In the genomic region with DNA sequence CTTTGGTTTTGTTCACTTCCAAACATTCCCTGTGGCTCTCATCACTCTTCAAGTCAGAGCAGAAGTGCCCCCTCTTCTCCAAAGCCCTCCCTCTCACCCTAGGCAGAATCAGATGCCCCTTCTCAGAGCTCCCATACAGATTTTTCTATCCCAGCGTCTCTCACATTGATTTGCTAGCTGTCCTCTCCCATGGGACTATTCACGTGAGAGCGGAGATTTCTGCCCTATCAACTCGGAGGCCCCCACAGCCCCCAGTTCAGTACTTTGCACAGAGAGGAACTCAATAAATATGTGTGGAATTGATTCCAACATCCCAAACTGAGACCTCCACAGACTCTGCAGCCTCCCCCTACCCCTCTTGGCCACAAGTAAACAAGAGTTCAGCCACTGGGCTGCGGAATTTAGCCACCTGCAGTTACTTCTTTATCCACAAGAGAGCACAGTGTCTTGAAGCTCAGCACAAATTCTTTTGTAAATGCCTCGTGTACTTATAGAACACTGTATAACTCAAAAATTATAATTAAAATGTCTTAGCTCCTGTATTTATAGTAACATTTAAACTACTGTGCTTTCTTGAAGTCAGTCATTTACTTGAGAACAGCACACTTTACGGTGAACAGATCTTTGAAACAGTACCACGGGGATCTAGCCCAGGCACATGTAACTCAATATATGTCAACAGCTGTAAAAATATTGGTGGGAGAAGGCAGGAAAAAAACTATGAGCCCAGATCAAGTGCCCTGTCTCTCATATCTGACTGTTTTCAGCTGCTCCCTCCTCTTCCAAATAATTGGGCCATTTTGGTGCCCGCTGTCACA, we compare ENCODE assay signal across 8 cellular contexts.
DNase-seq lines count a peak whose midpoint lies in the region; ATAC-seq and TF ChIP-seq lines count a peak whose summit lies in the region.

No MANE protein-coding gene starts in this region.

- H3K4me1 Mint-ChIP-seq in activated naive CD8-positive, alpha-beta T cell treated with anti-CD3 and anti-CD28 coated beads for 36 hours: no peaks in the 10 kb centered on the region

- peak; percentile 68 for TF ChIP-seq CTCF in left ventricle myocardium inferior (IDR thresholded peaks at IDR 0.05; ENCODE audit: borderline replicate concordance)
- no peak for TF ChIP-seq CTCF in coronary artery (IDR thresholded peaks at IDR 0.05)

- H3K9me3 ChIP-seq in left ventricle myocardium inferior (replicated peaks) (no peaks in the 10 kb centered on the region), iPS-18c (ENCODE audit: control insufficient read depth, insufficient read depth, low read length) (no peaks in the 10 kb centered on the region)

- no peaks in the 10 kb centered on the region for H3K9me3 Mint-ChIP-seq in activated naive CD8-positive, alpha-beta T cell treated with anti-CD3 and anti-CD28 coated beads for 36 hours

- no peaks in the 10 kb centered on the region for H3K36me3 ChIP-seq in left ventricle myocardium inferior

- peaks cover 13% of the 10 kb centered on the region for H3K4me1 ChIP-seq in left ventricle myocardium inferior

- intact Hi-C loops in left ventricle myocardium inferior (cut with micrococcal nuclease): no loop called here
- intact Hi-C loops in left ventricle myocardium superior (cut with micrococcal nuclease): no loop called here

- H3K27ac ChIP-seq in left ventricle myocardium inferior (replicated peaks) (no peak overlapping the region), coronary artery (no peak overlapping the region)

- H3K27me3 Mint-ChIP-seq in activated naive CD8-positive, alpha-beta T cell treated with anti-CD3 and anti-CD28 coated beads for 36 hours: no peaks in the 10 kb centered on the region

- DNase-seq in left ventricle myocardium inferior (no peak), left ventricle myocardium superior (no peak), SHP77 treated with DMSO at 0.1 percent for 48 hours (lab: John Stamatoyannopoulos, UW) (peak; percentile 83), coronary artery (ENCODE audit: low spot score) (no peak)
- no peak for DNase-seq in activated naive CD8-positive, alpha-beta T cell treated with anti-CD3 and anti-CD28 coated beads for 36 hours

- ATAC-seq in left ventricle myocardium superior (no peak), HG03460 (IDR thresholded peaks at IDR 0.05; ENCODE audit: unreplicated experiment) (no peak), GM18873 (IDR thresholded peaks at IDR 0.05; ENCODE audit: low FRiP score, unreplicated experiment) (no peak)

- H3K27ac Mint-ChIP-seq in activated naive CD8-positive, alpha-beta T cell treated with anti-CD3 and anti-CD28 coated beads for 36 hours: no peak overlapping the region

- H3K27me3 ChIP-seq in left ventricle myocardium inferior (ENCODE audit: low read depth): peaks cover 12% of the 10 kb centered on the region

- no peaks in the 10 kb centered on the region for H3K36me3 Mint-ChIP-seq in activated naive CD8-positive, alpha-beta T cell treated with anti-CD3 and anti-CD28 coated beads for 36 hours

- no peak overlapping the region for H3K4me3 Mint-ChIP-seq in activated naive CD8-positive, alpha-beta T cell treated with anti-CD3 and anti-CD28 coated beads for 36 hours

- H3K4me3 ChIP-seq in left ventricle myocardium inferior (no peak overlapping the region), iPS-18c (ENCODE audit: insufficient read depth, low read depth, low read length) (0 out of 2 replicates have a peak overlapping the region, but pooled peaks have one; percentile 17), coronary artery (no peak overlapping the region)
